Comparison of ENCODE assay signal across 8 cellular contexts in genomic region chr16:88685156-88686061, GRCh38. TPM values are rescaled to one million over a fixed set of nuclear protein-coding genes. Genes with fewer than 3 reads are reported as not detected.
DNase-seq lines count a peak whose midpoint lies in the region; ATAC-seq, FAIRE-seq and TF ChIP-seq lines count a peak whose summit lies in the region.
"Had no signal": no experiment of that assay in that cellular context is flagged by ENCODE, and none has a peak within 500 bp of the region (broad histone marks: within the 10 kb centered on the region; RNA-seq: fewer than 3 reads in every experiment).

No MANE protein-coding gene starts in this region.

- WGBS in smooth muscle cell (ENCODE audit: low lambda C conversion rate) = 11% methylated on average over 32 of the region's 33 CpGs

- no peak for TF ChIP-seq POLR2A in H54 (IDR thresholded peaks at IDR 0.05; ENCODE audit: low read depth, low read length)

- peaks cover 12% of the 10 kb centered on the region for H3K27me3 ChIP-seq in adipocyte (replicated peaks; ENCODE audit: control insufficient read depth, insufficient read depth, low read length)
- peaks cover 12% of the 10 kb centered on the region for H3K27me3 ChIP-seq in iPS-15b (ENCODE audit: control insufficient read depth, insufficient read depth, low read length)
- H3K27me3 ChIP-seq in smooth muscle cell (ENCODE audit: low read depth) = peaks cover 38% of the 10 kb centered on the region

- TF ChIP-seq CTCF in RWPE1 (conservative IDR thresholded peaks at IDR 0.05; ENCODE audit: low read depth) (peak; percentile 61), smooth muscle cell (IDR thresholded peaks at IDR 0.05; ENCODE audit: borderline replicate concordance, insufficient read depth, poor library complexity, severe bottlenecking) (peak; percentile 67)

- peak overlapping the region; percentile 11; the same call in 1 of the 2 replicates for H3K27ac ChIP-seq in RWPE1
- no peak overlapping the region for H3K27ac ChIP-seq in smooth muscle cell (ENCODE audit: low read depth)

- no peaks in the 10 kb centered on the region for H3F3A ChIP-seq in smooth muscle cell (ENCODE audit: low read depth)

- no peak for ATAC-seq in GM18517 (IDR thresholded peaks at IDR 0.05; ENCODE audit: unreplicated experiment)

- POLR2A ChIA-PET in RWPE1 (lab: Yijun Ruan, JAX; ENCODE audit: low non-redundant PET) = interaction anchor here (0.6 kb wide), 1 partner anchor 13 kb away, joined by 3 read pairs; no protein-coding TSS in a partner anchor

- peak overlapping the region; percentile 56 for H3K4me3 ChIP-seq in adipocyte (ENCODE audit: low read length)
- H3K4me3 ChIP-seq in iPS-15b (ENCODE audit: low read depth, low read length) = peak overlapping the region; percentile 67
- peak overlapping the region; percentile 67 for H3K4me3 ChIP-seq in smooth muscle cell

- no peak overlapping the region for H2AFZ ChIP-seq in smooth muscle cell (ENCODE audit: low read depth)

- H3K9me3 ChIP-seq in adipocyte (ENCODE audit: control insufficient read depth, low read length) = no peaks in the 10 kb centered on the region
- no peaks in the 10 kb centered on the region for H3K9me3 ChIP-seq in iPS-15b (ENCODE audit: control insufficient read depth, insufficient read depth, low read length)
- no peaks in the 10 kb centered on the region for H3K9me3 ChIP-seq in smooth muscle cell (replicated peaks; ENCODE audit: low read depth)

- H3K9ac ChIP-seq in adipocyte (ENCODE audit: low read length) (peak overlapping the region; percentile 10), iPS-15b (ENCODE audit: low read depth, low read length) (peak overlapping the region; percentile 65), smooth muscle cell (ENCODE audit: low read depth) (no peak overlapping the region)

- CTCF ChIA-PET in RWPE1 (lab: Yijun Ruan, JAX) = interaction anchor here (0.6 to 1.8 kb wide), 8 partner anchors 9 to 766 kb away, joined by 3 to 12 read pairs (median 3); no protein-coding TSS in a partner anchor

- peak; percentile 78 for DNase-seq in H54 (ENCODE audit: insufficient read length, low spot score)
- DNase-seq in RWPE1 (ENCODE audit: low spot score) = peak; percentile 64
- DNase-seq in adipocyte (ENCODE audit: low read depth) = peak; percentile 82
- peak; percentile 9 for DNase-seq in smooth muscle cell (lab: John Stamatoyannopoulos, UW; ENCODE audit: unreplicated experiment)
- no peak for DNase-seq in cerebellar nuclear complex (lab: John Stamatoyannopoulos, UW)

- peak overlapping the region; percentile 99 for H3K4me2 ChIP-seq in smooth muscle cell

- peaks cover 19% of the 10 kb centered on the region for H3K4me1 ChIP-seq in adipocyte (ENCODE audit: control insufficient read depth, insufficient read depth, low read length)
- peaks cover 5% of the 10 kb centered on the region for H3K4me1 ChIP-seq in iPS-15b (ENCODE audit: control insufficient read depth, insufficient read depth, low read length)
- peaks cover 14% of the 10 kb centered on the region for H3K4me1 ChIP-seq in smooth muscle cell (ENCODE audit: low read depth)

- no peaks in the 10 kb centered on the region for H3K36me3 ChIP-seq in adipocyte (ENCODE audit: control insufficient read depth, insufficient read depth, low read length, severe bottlenecking)
- H3K36me3 ChIP-seq in iPS-15b (ENCODE audit: control insufficient read depth, insufficient read depth, low read length) = no peaks in the 10 kb centered on the region
- H3K36me3 ChIP-seq in smooth muscle cell (ENCODE audit: low read depth) = no peaks in the 10 kb centered on the region

- FAIRE-seq in H54 (lab: Jason Lieb, UNC) = no peak
- FAIRE-seq: colon had no signal

- H4K20me1 ChIP-seq in smooth muscle cell (ENCODE audit: low read depth) = no peaks in the 10 kb centered on the region

- H3K79me2 ChIP-seq in smooth muscle cell (ENCODE audit: low read depth) = no peaks in the 10 kb centered on the region

RNA-seq across cellular contexts. Expression of gene SNAI3, which starts 0.9 kb away (rescaled TPM):
- 0.22 and 0.81 TPM in 2 replicates for total RNA-seq in smooth muscle cell
- polyA plus RNA-seq in smooth muscle cell = 1.4 and 3.3 TPM in 2 replicates

RNA-seq across cellular contexts. Expression of gene RNF166, which starts 20.8 kb away (rescaled TPM):
- total RNA-seq in smooth muscle cell = 6.5 and 10.1 TPM in 2 replicates
- polyA plus RNA-seq in smooth muscle cell = 16.2 and 17.3 TPM in 2 replicates

RNA-seq across cellular contexts. Expression of gene CTU2, which starts 20.9 kb away (rescaled TPM):
- total RNA-seq in smooth muscle cell = 5.8 and 6.6 TPM in 2 replicates
- 16.4 and 21.3 TPM in 2 replicates for polyA plus RNA-seq in smooth muscle cell

RNA-seq across cellular contexts. Expression of gene MVD, which starts 22.5 kb away (rescaled TPM):
- total RNA-seq in smooth muscle cell = 25.7 and 46.1 TPM in 2 replicates
- polyA plus RNA-seq in smooth muscle cell = 85.9 and 113 TPM in 2 replicates

RNA-seq across cellular contexts. Expression of gene CYBA, which starts 34.6 kb away (rescaled TPM):
- total RNA-seq in smooth muscle cell = 158 and 181 TPM in 2 replicates
- polyA plus RNA-seq in smooth muscle cell = 388 and 490 TPM in 2 replicates

Comparison
In these comparisons a context has a peak if more than half of its experiments do, and no peak if none do; other contexts are left out.
1. DNase-seq: peak in H54 (single experiment), RWPE1 (single experiment), adipocyte (single experiment) and smooth muscle cell (single experiment); none in cerebellar nuclear complex (0 of 2).
2. Peak in every context shown above with its lines, with median percentiles within 50 percentile points of each other: H3K4me3 ChIP-seq.